Comparison of ENCODE assay signal across 8 cellular contexts in the genomic region with DNA sequence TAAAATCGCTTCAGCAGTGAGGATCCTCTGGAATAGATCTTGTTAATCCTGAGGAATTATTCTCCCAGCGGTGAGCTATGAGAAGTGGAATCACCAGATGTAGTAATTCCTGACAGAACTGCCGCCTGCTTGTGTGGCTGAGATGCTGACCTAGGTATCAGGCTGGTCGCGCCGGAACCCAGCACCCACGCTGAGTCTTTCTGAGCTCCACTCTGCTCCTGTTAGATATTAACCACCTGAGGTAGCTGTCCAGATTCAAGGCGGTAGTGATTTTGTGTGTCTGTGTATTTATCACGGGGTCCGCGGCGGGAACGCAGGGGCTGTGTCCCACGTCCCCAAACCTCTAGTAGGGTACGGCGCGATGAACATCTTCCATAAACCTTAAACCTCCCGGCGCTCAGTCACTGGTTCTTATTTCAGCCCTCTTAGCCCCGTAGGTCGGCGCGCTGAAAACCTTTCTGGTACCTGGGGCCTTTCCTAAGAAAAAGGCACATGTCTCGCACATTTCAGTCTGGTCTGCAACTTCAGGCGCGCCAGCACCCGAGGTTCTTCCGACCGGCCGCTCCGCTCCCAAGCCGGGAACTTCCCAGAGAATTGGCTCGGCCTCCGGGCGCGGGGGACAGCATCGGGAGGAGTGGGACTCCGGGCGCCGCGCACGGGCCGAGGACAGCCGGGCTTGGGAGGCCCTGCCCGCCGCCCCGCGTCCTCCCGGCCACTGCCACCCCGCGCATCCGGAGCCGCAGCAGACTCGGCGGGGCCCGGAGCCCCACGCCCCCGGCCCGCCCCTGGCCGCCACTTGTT. TPM values are rescaled to one million over a fixed set of nuclear protein-coding genes. Genes with fewer than 3 reads are reported as not detected.
DNase-seq lines count a peak whose midpoint lies in the region; ATAC-seq and TF ChIP-seq lines count a peak whose summit lies in the region.

No MANE protein-coding gene starts in this region.

- H2AFZ ChIP-seq in SK-N-SH (ENCODE audit: low read depth): peak overlapping the region; percentile 93

- TF ChIP-seq EP300 in SK-N-SH (IDR thresholded peaks at IDR 0.05; ENCODE audit: borderline replicate concordance in 1 of 2, low read depth in 1 of 2, low read length in 1 of 2): no peak

- TF ChIP-seq CTCF in SK-N-SH (IDR thresholded peaks at IDR 0.05) (no peak), vagina (IDR thresholded peaks at IDR 0.05) (no peak)

- peaks cover 4% of the 10 kb centered on the region for H3F3A ChIP-seq in SK-N-SH (replicated peaks; ENCODE audit: insufficient read depth)

- H3K4me3 ChIP-seq in SK-N-SH (ENCODE audit: low read depth in 2 of 2, low read length in 1 of 2) (peak overlapping the region; percentile 73 to 76), ectodermal cell (ENCODE audit: insufficient read depth, low read depth, low read length) (peak overlapping the region; percentile 74), muscle layer of colon (ENCODE audit: low read depth in 1 of 2, low read length in 2 of 2) (peak overlapping the region; percentile 69 to 74), vagina (peak overlapping the region; percentile 71 to 73)

- ATAC-seq in HG03439 (IDR thresholded peaks at IDR 0.05; ENCODE audit: unreplicated experiment): peak; percentile 2
- ATAC-seq in HG02981 (IDR thresholded peaks at IDR 0.05; ENCODE audit: unreplicated experiment): no peak

- peak overlapping the region; percentile 99 for H3K4me2 ChIP-seq in SK-N-SH

- H3K9ac ChIP-seq in SK-N-SH (peak overlapping the region; percentile 65), muscle layer of colon (ENCODE audit: low read length) (peak overlapping the region; percentile 30)

- TF ChIP-seq POLR2A in vagina (IDR thresholded peaks at IDR 0.05): no peak

- POLR2A ChIA-PET in SK-N-SH (lab: Yijun Ruan, JAX): interaction anchor here (0.8 to 1.5 kb wide), 3 partner anchors 28 to 53 kb away, joined by 3 to 5 read pairs (median 3); partner anchors contain the start of gene ANKRD39

- H3K9me2 ChIP-seq in SK-N-SH: no peaks in the 10 kb centered on the region

- H3K4me1 ChIP-seq in SK-N-SH (ENCODE audit: control insufficient read depth in 1 of 2, insufficient read depth in 2 of 2, low read depth in 1 of 2, low read length in 1 of 2): peaks cover 5 to 36% of the 10 kb centered on the region in 2 experiments; a peak in 3 of 4 replicates
- H3K4me1 ChIP-seq in ectodermal cell (ENCODE audit: control insufficient read depth, insufficient read depth, low read length): peaks cover 15% of the 10 kb centered on the region
- peaks cover 45% of the 10 kb centered on the region for H3K4me1 ChIP-seq in muscle layer of colon (ENCODE audit: insufficient read depth, low read length)
- H3K4me1 ChIP-seq in vagina: peaks cover 54% of the 10 kb centered on the region

- peak; percentile 50 for DNase-seq in AG08396 (ENCODE audit: low spot score)
- peak; percentile 68 for DNase-seq in G401 (ENCODE audit: low spot score)
- peak; percentile 69 for DNase-seq in SK-N-SH
- DNase-seq in vagina (ENCODE audit: extremely low spot score in 2 of 2): no peak

- intact Hi-C loops in vagina (cut with DNase I): loop anchor here (5.0 kb wide), 1 partner anchor 53 kb away; the partner anchor contains the start of gene CNNM4

- peak overlapping the region; percentile 32 to 76; a peak in 2 of 4 replicates for H3K27ac ChIP-seq in SK-N-SH (ENCODE audit: low read depth in 2 of 2, low read length in 1 of 2)
- peak overlapping the region; percentile 23 for H3K27ac ChIP-seq in ectodermal cell (ENCODE audit: insufficient read depth, low read depth, low read length, poor library complexity, severe bottlenecking)
- peak overlapping the region; percentile 93 for H3K27ac ChIP-seq in muscle layer of colon (ENCODE audit: low read depth, low read length)
- peak overlapping the region; percentile 90 for H3K27ac ChIP-seq in vagina

- TF ChIP-seq RAD21 in SK-N-SH (IDR thresholded peaks at IDR 0.05; ENCODE audit: low read length): no peak

- H3K36me3 ChIP-seq in SK-N-SH (replicated peaks in 1 of 2; ENCODE audit: control insufficient read depth in 1 of 2, insufficient read depth in 2 of 2, low read length in 1 of 2): peaks cover 0 to 2% of the 10 kb centered on the region in 2 experiments
- H3K36me3 ChIP-seq in ectodermal cell (ENCODE audit: control insufficient read depth, insufficient read depth, low read length): no peaks in the 10 kb centered on the region
- peaks cover 4% of the 10 kb centered on the region for H3K36me3 ChIP-seq in muscle layer of colon (ENCODE audit: insufficient read depth, low read length)
- H3K36me3 ChIP-seq in vagina: no peaks in the 10 kb centered on the region

- 4% methylated on average over 13 of the region's 60 CpGs for WGBS in SK-N-SH (ENCODE audit: low lambda C conversion rate)
- WGBS in ectodermal cell, 2 experiments: 3% methylated on average over 60 of the region's 60 CpGs

- H3K79me2 ChIP-seq in SK-N-SH (ENCODE audit: insufficient read depth): peaks cover 7% of the 10 kb centered on the region; the same call in 1 of the 2 replicates

- in situ Hi-C loops in G401 (cut with HindIII; ENCODE audit: low sequenced_read_pairs): no loop called here

- CTCF ChIA-PET in SK-N-SH (lab: Yijun Ruan, JAX): interaction anchor here (0.8 to 6.1 kb wide), 11 partner anchors 9 to 298 kb away, joined by 3 to 35 read pairs (median 4); partner anchors contain the start of genes ANKRD36, ANKRD39 and CNNM4

- no peaks in the 10 kb centered on the region for H3K27me3 ChIP-seq in SK-N-SH (ENCODE audit: insufficient read depth)
- H3K27me3 ChIP-seq in ectodermal cell (ENCODE audit: control insufficient read depth, insufficient read depth, low read length, poor library complexity, severe bottlenecking): peaks cover 4% of the 10 kb centered on the region
- H3K27me3 ChIP-seq in muscle layer of colon (ENCODE audit: control insufficient read depth in 1 of 2, insufficient read depth in 2 of 2, low read length in 2 of 2): no peaks in the 10 kb centered on the region
- H3K27me3 ChIP-seq in vagina: no peaks in the 10 kb centered on the region

- H4K20me1 ChIP-seq in SK-N-SH (ENCODE audit: insufficient read depth): peaks cover 26% of the 10 kb centered on the region

- H3K9me3 ChIP-seq in SK-N-SH: no peaks in the 10 kb centered on the region
- H3K9me3 ChIP-seq in ectodermal cell (ENCODE audit: control insufficient read depth, low read length): no peaks in the 10 kb centered on the region
- H3K9me3 ChIP-seq in muscle layer of colon (ENCODE audit: low read length): no peaks in the 10 kb centered on the region
- H3K9me3 ChIP-seq in vagina: no peaks in the 10 kb centered on the region

TF ChIP-seq in SK-N-SH, 30 proteins besides CTCF, POLR2A, EP300 and RAD21 (continues in another document):
- no peak for TF ChIP-seq CHD2 (IDR thresholded peaks at IDR 0.05; ENCODE audit: low read length, partially characterized antibody)

RNA-seq across cellular contexts. Expression of gene CNNM3, which starts 0.5 kb away (rescaled TPM):
- total RNA-seq in G401 (2014; rRNA removed; shearing (Covaris generic)): 15.9 and 16.6 TPM in 2 replicates
- 9.3 and 14.7 TPM in 2 replicates for polyA plus RNA-seq in SK-N-SH (2012; rRNA removed)
- polyA plus RNA-seq in SK-N-SH (2012; cell fraction: cytosol; rRNA removed): 5.6 and 7.1 TPM in 2 replicates
- polyA plus RNA-seq in SK-N-SH (2012; cell fraction: nucleus; rRNA removed): 15.2 and 18.5 TPM in 2 replicates
- 27.0 TPM for polyA plus RNA-seq in ectodermal cell (2013, experiment 1 of 4)
- polyA plus RNA-seq in ectodermal cell (2013, experiment 2 of 4): 26.9 TPM
- polyA plus RNA-seq in ectodermal cell (2013, experiment 3 of 4): 19.5 TPM
- polyA plus RNA-seq in ectodermal cell (2013, experiment 4 of 4): 20.1 TPM
- total RNA-seq in vagina: 16.5 TPM

RNA-seq across cellular contexts. Expression of gene ANKRD23, which starts 28.3 kb away (rescaled TPM):
- total RNA-seq in G401 (2014; rRNA removed; shearing (Covaris generic)): 2.2 and 3.5 TPM in 2 replicates
- 3.1 and 3.8 TPM in 2 replicates for polyA plus RNA-seq in SK-N-SH (2012; rRNA removed)
- 0.62 and 1.2 TPM in 2 replicates for polyA plus RNA-seq in SK-N-SH (2012; cell fraction: cytosol; rRNA removed)
- 20.3 and 22.2 TPM in 2 replicates for polyA plus RNA-seq in SK-N-SH (2012; cell fraction: nucleus; rRNA removed)
- 5.2 TPM for polyA plus RNA-seq in ectodermal cell (2013, experiment 1 of 4)
- 4.7 TPM for polyA plus RNA-seq in ectodermal cell (2013, experiment 2 of 4)
- polyA plus RNA-seq in ectodermal cell (2013, experiment 3 of 4): 2.2 TPM
- 3.6 TPM for polyA plus RNA-seq in ectodermal cell (2013, experiment 4 of 4)
- 0.98 TPM for total RNA-seq in vagina

RNA-seq across cellular contexts. Expression of gene ANKRD39, which starts 42.3 kb away (rescaled TPM):
- 28.4 and 45.2 TPM in 2 replicates for total RNA-seq in G401 (2014; rRNA removed; shearing (Covaris generic))
- polyA plus RNA-seq in SK-N-SH (2012; rRNA removed): 11.8 and 13.4 TPM in 2 replicates
- 7.2 and 10.5 TPM in 2 replicates for polyA plus RNA-seq in SK-N-SH (2012; cell fraction: cytosol; rRNA removed)
- 18.7 and 27.3 TPM in 2 replicates for polyA plus RNA-seq in SK-N-SH (2012; cell fraction: nucleus; rRNA removed)
- polyA plus RNA-seq in ectodermal cell (2013, experiment 1 of 4): 13.1 TPM
- polyA plus RNA-seq in ectodermal cell (2013, experiment 2 of 4): 10.3 TPM
- 11.8 TPM for polyA plus RNA-seq in ectodermal cell (2013, experiment 3 of 4)
- polyA plus RNA-seq in ectodermal cell (2013, experiment 4 of 4): 11.6 TPM
- 20.4 TPM for total RNA-seq in vagina

RNA-seq across cellular contexts. Expression of gene SEMA4C, which starts 54.4 kb away (rescaled TPM):
- 37.9 and 40.6 TPM in 2 replicates for total RNA-seq in G401 (2014; rRNA removed; shearing (Covaris generic))
- polyA plus RNA-seq in SK-N-SH (2012; rRNA removed): 34.8 and 40.9 TPM in 2 replicates
- polyA plus RNA-seq in SK-N-SH (2012; cell fraction: cytosol; rRNA removed): 13.7 and 21.8 TPM in 2 replicates
- 70.5 and 71.1 TPM in 2 replicates for polyA plus RNA-seq in SK-N-SH (2012; cell fraction: nucleus; rRNA removed)
- 102 TPM for polyA plus RNA-seq in ectodermal cell (2013, experiment 1 of 4)
- 109 TPM for polyA plus RNA-seq in ectodermal cell (2013, experiment 2 of 4)
- polyA plus RNA-seq in ectodermal cell (2013, experiment 3 of 4): 83.9 TPM
- polyA plus RNA-seq in ectodermal cell (2013, experiment 4 of 4): 89.0 TPM
- 60.6 TPM for total RNA-seq in vagina

RNA-seq across cellular contexts. Expression of gene CNNM4, which starts 54.8 kb away (rescaled TPM):
- total RNA-seq in G401 (2014; rRNA removed; shearing (Covaris generic)): 6.2 and 7.6 TPM in 2 replicates
- 5.5 TPM in 2 replicates for polyA plus RNA-seq in SK-N-SH (2012; rRNA removed)
- polyA plus RNA-seq in SK-N-SH (2012; cell fraction: cytosol; rRNA removed): 2.9 and 3.9 TPM in 2 replicates
- polyA plus RNA-seq in SK-N-SH (2012; cell fraction: nucleus; rRNA removed): 5.9 and 6.8 TPM in 2 replicates
- polyA plus RNA-seq in ectodermal cell (2013, experiment 1 of 4): 23.3 TPM
- 25.5 TPM for polyA plus RNA-seq in ectodermal cell (2013, experiment 2 of 4)
- 19.2 TPM for polyA plus RNA-seq in ectodermal cell (2013, experiment 3 of 4)
- polyA plus RNA-seq in ectodermal cell (2013, experiment 4 of 4): 20.1 TPM
- 8.3 TPM for total RNA-seq in vagina

Comparison
In these comparisons a context has a peak if more than half of its experiments do, and no peak if none do; other contexts are left out.
1. DNase-seq: peak in AG08396 (single experiment), G401 (single experiment) and SK-N-SH (single experiment); none in vagina (0 of 2).
2. H3K27ac ChIP-seq: peak in every context shown above with its lines; median percentile 93 in muscle layer of colon; 90 in vagina; 54 in SK-N-SH; 23 in ectodermal cell.
3. Peak in every context shown above with its lines, with median percentiles within 50 percentile points of each other: H3K4me3 ChIP-seq.